In genomic region chr2:155250800-155251199, GRCh38 we compare ENCODE assay signal across 9 cellular contexts.
A peak's percentile ranks its signal among the peaks of the same experiment; 100 is the strongest.
DNase-seq lines count a peak whose midpoint lies in the region; ATAC-seq and TF ChIP-seq lines count a peak whose summit lies in the region.
"Had no signal": no experiment of that assay in that cellular context is flagged by ENCODE, and none has a peak within 500 bp of the region (broad histone marks: within the 10 kb centered on the region; RNA-seq: fewer than 3 reads in every experiment).

No MANE protein-coding gene starts in this region.

- DNase-seq in NCI-H1092 treated with DMSO at 0.1 percent for 48 hours (lab: John Stamatoyannopoulos, UW) (peak; percentile 9), NCI-H1092 (lab: John Stamatoyannopoulos, UW) (no peak), NCI-H345 treated with DMSO at 0.1 percent for 48 hours (lab: John Stamatoyannopoulos, UW; ENCODE audit: unreplicated experiment) (peak; percentile 9), iPS-NIHi11 (ENCODE audit: low spot score) (peak; percentile 39), body of pancreas (no peak), NCI-H2107 treated with DMSO at 0.1 percent for 48 hours (lab: John Stamatoyannopoulos, UW; ENCODE audit: unreplicated experiment) (no peak)
- DNase-seq in naive thymus-derived CD8-positive, alpha-beta T cell, result no peak

- H3K27me3 Mint-ChIP-seq in naive thymus-derived CD8-positive, alpha-beta T cell, result no peaks in the 10 kb centered on the region

- H3K27ac ChIP-seq in body of pancreas, result no peak overlapping the region

- no peak overlapping the region for H3K4me3 Mint-ChIP-seq in naive thymus-derived CD8-positive, alpha-beta T cell
- H3K4me3 Mint-ChIP-seq: T-helper 1 cell treated with Interleukin-12 subunit alpha and Interleukin-12 subunit beta and Interleukin-4 antibody, amounts not matched to agents 30 μg/mL and 1 μg/mL, for 36 hours had no signal

- no peaks in the 10 kb centered on the region for H3K36me3 ChIP-seq in body of pancreas (replicated peaks in 1 of 2; ENCODE audit: insufficient read depth in 1 of 2, low read depth in 2 of 2)

- TF ChIP-seq POLR2A in body of pancreas (IDR thresholded peaks at IDR 0.05), result no peak

- peaks cover 0 to 2% (median 0%) of the 10 kb centered on the region in 4 donors for H3K4me1 Mint-ChIP-seq in naive thymus-derived CD8-positive, alpha-beta T cell

- POLR2A ChIA-PET in naive thymus-derived CD8-positive, alpha-beta T cell (lab: Charles Lee), result no interaction called here

- intact Hi-C loops in body of pancreas (cut with DNase I), result no loop called here

- H3K4me1 ChIP-seq in body of pancreas, result no peaks in the 10 kb centered on the region

- no peaks in the 10 kb centered on the region for H3K36me3 Mint-ChIP-seq in naive thymus-derived CD8-positive, alpha-beta T cell

- ATAC-seq in HG02678 (IDR thresholded peaks at IDR 0.05; ENCODE audit: unreplicated experiment) (peak; percentile 83), body of pancreas (no peak)
- no peak for ATAC-seq in naive thymus-derived CD8-positive, alpha-beta T cell

- no peak overlapping the region for H3K4me3 ChIP-seq in body of pancreas

- TF ChIP-seq CTCF in body of pancreas (IDR thresholded peaks at IDR 0.05), result peak in 3 of 7 experiments; percentile 19 to 27 (median 22)

- H3K27ac Mint-ChIP-seq in naive thymus-derived CD8-positive, alpha-beta T cell, result no peak overlapping the region
- H3K27ac Mint-ChIP-seq: T-helper 1 cell treated with Interleukin-12 subunit alpha and Interleukin-12 subunit beta and Interleukin-4 antibody, amounts not matched to agents 30 μg/mL and 1 μg/mL, for 36 hours had no signal

- 11 to 12% methylated on average over 2 of the region's 2 CpGs for WGBS in body of pancreas, 2 donors

- peaks cover 0 to 4% (median 0%) of the 10 kb centered on the region in 9 donors for H3K9me3 Mint-ChIP-seq in naive thymus-derived CD8-positive, alpha-beta T cell
- H3K9me3 Mint-ChIP-seq: T-helper 1 cell treated with Interleukin-12 subunit alpha and Interleukin-12 subunit beta and Interleukin-4 antibody, amounts not matched to agents 30 μg/mL and 1 μg/mL, for 36 hours had no signal

- H3K9me3 ChIP-seq in body of pancreas, result no peaks in the 10 kb centered on the region

- H3K27me3 ChIP-seq in body of pancreas, result no peaks in the 10 kb centered on the region

Comparison
In these comparisons a context has a peak if more than half of its experiments do, and no peak if none do; other contexts are left out.
1. DNase-seq: peak in NCI-H1092 treated with DMSO at 0.1 percent for 48 hours (single experiment), NCI-H345 treated with DMSO at 0.1 percent for 48 hours (single experiment) and iPS-NIHi11 (single experiment); none in NCI-H1092 (single experiment), naive thymus-derived CD8-positive, alpha-beta T cell (0 of 10), body of pancreas (0 of 4) and NCI-H2107 treated with DMSO at 0.1 percent for 48 hours (single experiment).